In the genomic region with DNA sequence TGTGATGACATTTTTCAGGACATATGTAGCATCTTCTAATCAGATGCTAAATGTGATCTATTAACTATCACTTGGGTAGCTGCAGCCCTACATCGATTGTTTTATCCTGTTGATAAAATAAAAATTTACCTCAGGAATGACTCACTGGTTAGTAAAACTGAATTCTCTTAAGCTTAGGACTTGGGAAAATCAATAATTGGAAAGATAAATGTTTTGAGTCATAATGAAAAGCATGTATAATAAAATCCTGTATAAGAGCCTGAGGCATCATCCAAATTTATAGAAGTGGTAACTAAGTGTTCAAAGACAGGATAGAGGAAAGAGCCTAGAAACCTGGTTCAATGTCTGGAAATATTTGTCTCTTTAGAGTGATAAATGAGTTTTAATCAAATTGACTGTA, we compare ENCODE assay signal across 33 cellular contexts.
DNase-seq lines count a peak whose midpoint lies in the region; ATAC-seq and TF ChIP-seq lines count a peak whose summit lies in the region.
"Had no signal": no experiment of that assay in that cellular context is flagged by ENCODE, and none has a peak within 500 bp of the region (broad histone marks: within the 10 kb centered on the region; RNA-seq: fewer than 3 reads in every experiment).

No MANE protein-coding gene starts in this region.

- no peaks in the 10 kb centered on the region for H3K79me1 ChIP-seq in IMR-90 (ENCODE audit: low read depth in 1 of 2, low read length in 2 of 2)

- in situ Hi-C loops in IMR-90 (cut with MboI; ENCODE audit: low sequenced_read_pairs): no loop called here

- no peak overlapping the region for H3K23ac ChIP-seq in IMR-90 (ENCODE audit: low read depth, low read length)

- TF ChIP-seq CTCF in HCT116 (IDR thresholded peaks at IDR 0.05 in 2 of 3, conservative IDR thresholded peaks at IDR 0.05 in 1 of 3; ENCODE audit: borderline replicate concordance in 1 of 3, insufficient read depth in 1 of 3, low read depth in 2 of 3, low read length in 2 of 3) (no peak), IMR-90 (conservative IDR thresholded peaks at IDR 0.05; ENCODE audit: low read depth, low read length) (no peak), PC-3 (conservative IDR thresholded peaks at IDR 0.05; ENCODE audit: low read depth, low read length) (no peak), Peyer's patch (IDR thresholded peaks at IDR 0.05) (no peak)

- RAD21 ChIA-PET in HCT116 (lab: Charles Lee; ENCODE audit: low non-redundant PET in 1 of 2, low total read pairs in 2 of 2, uncharacterized antibody in 2 of 2, unreplicated experiment in 2 of 2): no interaction called here

- H2BK20ac ChIP-seq in IMR-90 (ENCODE audit: low read depth, low read length): no peak overlapping the region

- no peaks in the 10 kb centered on the region for H3K9me1 ChIP-seq in IMR-90 (ENCODE audit: insufficient read depth, low read length)

- H3K36me3 ChIP-seq in HCT116 (ENCODE audit: control insufficient read depth in 1 of 2, insufficient read depth in 2 of 2, low read length in 2 of 2): no peaks in the 10 kb centered on the region
- H3K36me3 ChIP-seq in IMR-90 (ENCODE audit: control insufficient read depth, insufficient read depth, low read length): no peaks in the 10 kb centered on the region
- no peaks in the 10 kb centered on the region for H3K36me3 ChIP-seq in PC-3 (ENCODE audit: low read depth, low read length)
- no peaks in the 10 kb centered on the region for H3K36me3 ChIP-seq in SK-N-MC (ENCODE audit: insufficient read depth, low read length)
- no peaks in the 10 kb centered on the region for H3K36me3 ChIP-seq in MG63
- no peaks in the 10 kb centered on the region for H3K36me3 ChIP-seq in Peyer's patch
- H3K36me3 ChIP-seq: BE2C; BLaER1; BLaER1 treated with 17β-estradiol and CSF1 and Interleukin-3, amounts not matched to agents 10 nM and 100 nM had no signal

- no peak overlapping the region for H3K4me3 ChIP-seq in HCT116 (replicated peaks in 1 of 2; ENCODE audit: low read depth in 1 of 2, low read length in 2 of 2)
- H3K4me3 ChIP-seq in IMR-90 (ENCODE audit: insufficient read depth, low read depth, low read length): no peak overlapping the region
- H3K4me3 ChIP-seq in PC-3 (ENCODE audit: low read length): no peak overlapping the region
- H3K4me3 ChIP-seq in SK-N-MC: no peak overlapping the region
- no peak overlapping the region for H3K4me3 ChIP-seq in MG63
- no peak overlapping the region for H3K4me3 ChIP-seq in Peyer's patch
- H3K4me3 ChIP-seq: A549; BLaER1; BLaER1 treated with 17β-estradiol and CSF1 and Interleukin-3, amounts not matched to agents 10 nM and 100 nM had no signal

- H3K79me2 ChIP-seq in HCT116 (ENCODE audit: insufficient read depth, low read length) (no peaks in the 10 kb centered on the region), PC-3 (ENCODE audit: low read length) (no peaks in the 10 kb centered on the region)

- ATAC-seq in HCT116 (no peak), IMR-90 (ENCODE audit: low read depth) (no peak), PC-3 (peak; percentile 89), HG03175 (IDR thresholded peaks at IDR 0.05; ENCODE audit: unreplicated experiment) (no peak)
- ATAC-seq: A549; CD8-positive, alpha-beta T cell had no signal

- no peaks in the 10 kb centered on the region for H3K9me3 ChIP-seq in HCT116 (ENCODE audit: control insufficient read depth in 1 of 2, insufficient read depth in 1 of 2, low read depth in 1 of 2, low read length in 2 of 2)
- H3K9me3 ChIP-seq in IMR-90 (ENCODE audit: control insufficient read depth, insufficient read depth, low read length): no peaks in the 10 kb centered on the region
- H3K9me3 ChIP-seq in PC-3 (ENCODE audit: low read length): no peaks in the 10 kb centered on the region
- H3K9me3 ChIP-seq in SK-N-MC (ENCODE audit: low read depth, low read length): no peaks in the 10 kb centered on the region
- H3K9me3 ChIP-seq in MG63: no peaks in the 10 kb centered on the region
- no peaks in the 10 kb centered on the region for H3K9me3 ChIP-seq in Peyer's patch
- H3K9me3 ChIP-seq: A549; BE2C; BLaER1; BLaER1 treated with 17β-estradiol and CSF1 and Interleukin-3, amounts not matched to agents 10 nM and 100 nM; Caco-2 had no signal

- H2AFZ ChIP-seq in HCT116 (ENCODE audit: low read depth, low read length, poor library complexity, severe bottlenecking): peak overlapping the region; percentile 54
- no peak overlapping the region for H2AFZ ChIP-seq in IMR-90 (replicated peaks; ENCODE audit: low read length, poor library complexity)
- no peak overlapping the region for H2AFZ ChIP-seq in PC-3 (ENCODE audit: low read length)

- no peak overlapping the region for H2AK5ac ChIP-seq in IMR-90 (ENCODE audit: low read depth, low read length)

- no peak overlapping the region for H3K18ac ChIP-seq in IMR-90 (ENCODE audit: low read depth, low read length)

- H3K9ac ChIP-seq in HCT116 (ENCODE audit: low read length) (no peak overlapping the region), IMR-90 (ENCODE audit: low read depth, low read length) (no peak overlapping the region), PC-3 (ENCODE audit: low read length) (no peak overlapping the region), SK-N-MC (ENCODE audit: insufficient read length) (no peak overlapping the region)
- H3K9ac ChIP-seq: BLaER1; BLaER1 treated with 17β-estradiol and CSF1 and Interleukin-3, amounts not matched to agents 10 nM and 100 nM had no signal

- peak; percentile 12 for DNase-seq in HCT116 (ENCODE audit: low read depth, low spot score)
- peak; percentile 3 for DNase-seq in IMR-90
- peak; percentile 78 for DNase-seq in PC-3
- no peak for DNase-seq in SK-N-MC (ENCODE audit: low read depth, low spot score)
- no peak for DNase-seq in MG63
- DNase-seq in Peyer's patch: no peak
- DNase-seq in kidney glomerular epithelial cell (lab: John Stamatoyannopoulos, UW): no peak
- DNase-seq: 8988T; ACHN; AML-193; BE2C; C1 segment of cervical spinal cord; Caco-2; Calu3; CD4-positive, alpha-beta memory T cell; CD4-positive, alpha-beta T cell; CD4-positive, CD25-positive, alpha-beta regulatory T cell; CD8-positive, alpha-beta memory T cell; CD8-positive, alpha-beta T cell; COR-L47; DMS 273 treated with DMSO at 0.1 percent for 48 hours; DMS153; DMS53; DMS79; DMS79 treated with DMSO at 0.1 percent for 48 hours; DND-41; EL had no signal

- H4K91ac ChIP-seq in IMR-90 (ENCODE audit: insufficient read depth, low read depth, low read length): no peak overlapping the region

- no peak overlapping the region for H2BK5ac ChIP-seq in IMR-90 (ENCODE audit: low read depth, low read length, poor library complexity, severe bottlenecking)

- no peak overlapping the region for H2BK15ac ChIP-seq in IMR-90 (ENCODE audit: low read depth, low read length)

- TF ChIP-seq RAD21 in HCT116 (IDR thresholded peaks at IDR 0.05; ENCODE audit: low read depth) (no peak), IMR-90 (IDR thresholded peaks at IDR 0.05; ENCODE audit: low read length) (no peak)

- H3K27me3 ChIP-seq in HCT116 (ENCODE audit: insufficient read depth, low read length): no peaks in the 10 kb centered on the region
- no peaks in the 10 kb centered on the region for H3K27me3 ChIP-seq in IMR-90 (ENCODE audit: control insufficient read depth, insufficient read depth, low read length)
- no peaks in the 10 kb centered on the region for H3K27me3 ChIP-seq in PC-3 (ENCODE audit: low read length)
- no peaks in the 10 kb centered on the region for H3K27me3 ChIP-seq in MG63
- no peaks in the 10 kb centered on the region for H3K27me3 ChIP-seq in Peyer's patch
- H3K27me3 ChIP-seq: BE2C; BLaER1; BLaER1 treated with 17β-estradiol and CSF1 and Interleukin-3, amounts not matched to agents 10 nM and 100 nM had no signal

- POLR2A ChIA-PET in HCT116 (lab: Charles Lee): no interaction called here
- POLR2A ChIA-PET in IMR-90 (lab: Charles Lee; ENCODE audit: unreplicated experiment): no interaction called here
- POLR2A ChIA-PET in PC-3 (lab: Charles Lee; ENCODE audit: unreplicated experiment): no interaction called here

- H3K14ac ChIP-seq in IMR-90 (replicated peaks; ENCODE audit: low read depth, low read length): no peak overlapping the region

- dilution Hi-C loops in IMR-90 (cut with HindIII; ENCODE audit: low sequenced_read_pairs, unreplicated experiment): no loop called here

- H3K27ac ChIP-seq in HCT116 (ENCODE audit: low read depth, low read length): no peak overlapping the region
- H3K27ac ChIP-seq in IMR-90 (ENCODE audit: insufficient read depth, low read length): no peak overlapping the region
- peak overlapping the region; percentile 49 for H3K27ac ChIP-seq in PC-3 (ENCODE audit: low read length)
- peak overlapping the region; percentile 10; the same call in 1 of the 2 replicates for H3K27ac ChIP-seq in SK-N-MC
- H3K27ac ChIP-seq in Peyer's patch: no peak overlapping the region
- H3K27ac ChIP-seq: 22Rv1; A549; BLaER1; BLaER1 treated with 17β-estradiol and CSF1 and Interleukin-3, amounts not matched to agents 10 nM and 100 nM; C4-2B had no signal

- peaks cover 2 to 12% of the 10 kb centered on the region in 2 experiments; a peak in 2 of 4 replicates for H3K4me1 ChIP-seq in HCT116 (ENCODE audit: control insufficient read depth in 1 of 2, insufficient read depth in 2 of 2, low read length in 2 of 2)
- no peaks in the 10 kb centered on the region for H3K4me1 ChIP-seq in IMR-90 (ENCODE audit: control insufficient read depth, insufficient read depth, low read length)
- H3K4me1 ChIP-seq in PC-3 (ENCODE audit: insufficient read depth, low read length): peaks cover 12% of the 10 kb centered on the region
- no peaks in the 10 kb centered on the region for H3K4me1 ChIP-seq in Peyer's patch
- H3K4me1 ChIP-seq: A549; BE2C; BLaER1; BLaER1 treated with 17β-estradiol and CSF1 and Interleukin-3, amounts not matched to agents 10 nM and 100 nM; Caco-2 had no signal

- CTCF ChIA-PET in HCT116 (lab: Charles Lee) (no interaction called here), IMR-90 (lab: Yijun Ruan, JAX) (no interaction called here), PC-3 (lab: Charles Lee) (no interaction called here)

- H3K4me2 ChIP-seq in HCT116 (ENCODE audit: low read length): no peak overlapping the region
- no peak overlapping the region for H3K4me2 ChIP-seq in IMR-90 (ENCODE audit: low read depth, low read length)
- 0 out of 2 replicates have a peak overlapping the region, but pooled peaks have one; percentile 23 for H3K4me2 ChIP-seq in PC-3 (ENCODE audit: low read length)
- H3K4me2 ChIP-seq: A549; BLaER1; BLaER1 treated with 17β-estradiol and CSF1 and Interleukin-3, amounts not matched to agents 10 nM and 100 nM had no signal

- H4K20me1 ChIP-seq in HCT116 (ENCODE audit: insufficient read depth) (no peaks in the 10 kb centered on the region; the same call in 1 of the 2 replicates), IMR-90 (ENCODE audit: insufficient read depth, low read length) (no peaks in the 10 kb centered on the region), PC-3 (ENCODE audit: low read length) (no peaks in the 10 kb centered on the region)
- H4K20me1 ChIP-seq: BLaER1; BLaER1 treated with 17β-estradiol and CSF1 and Interleukin-3, amounts not matched to agents 10 nM and 100 nM had no signal

- intact Hi-C loops in HCT116 (cut with micrococcal nuclease) (no loop called here), IMR-90 (cut with micrococcal nuclease) (no loop called here), PC-3 (cut with micrococcal nuclease) (loop anchor here (2.0 to 10.0 kb wide), 4 partner anchors 172 to 300 kb away; a partner anchor contains a TSS)

- no peaks in the 10 kb centered on the region for H3K9me2 ChIP-seq in HCT116 (ENCODE audit: insufficient read depth)
- no peaks in the 10 kb centered on the region for H3K9me2 ChIP-seq in PC-3 (replicated peaks; ENCODE audit: low read length)

- no peak overlapping the region for H4K8ac ChIP-seq in IMR-90 (ENCODE audit: low read depth in 2 of 2, low read length in 2 of 2)

- H3K56ac ChIP-seq in IMR-90 (ENCODE audit: extremely low read depth, insufficient read depth, low read length): no peak overlapping the region

- no CpG with 5 or more reads among the region's 1 CpG for WGBS in IMR-90 (ENCODE audit: extremely low coverage in 2 of 2, insufficient read length in 1 of 2), 2 experiments

- no peaks in the 10 kb centered on the region for H3F3A ChIP-seq in PC-3 (ENCODE audit: low read length, unreplicated experiment)

- H2AK9ac ChIP-seq in IMR-90 (replicated peaks; ENCODE audit: low read depth, low read length, poor library complexity): no peak overlapping the region

- H2BK120ac ChIP-seq in IMR-90 (ENCODE audit: low read depth, low read length): no peak overlapping the region

- BruUV-seq in HCT116 (replicated peaks; lab: Mats Ljungman, UMichigan) (no TSS peak), IMR-90 (replicated peaks; lab: Mats Ljungman, UMichigan) (no TSS peak), PC-3 (replicated peaks; lab: Mats Ljungman, UMichigan) (no TSS peak)

- TF ChIP-seq POLR2A in HCT116 (IDR thresholded peaks at IDR 0.05; ENCODE audit: borderline replicate concordance, extremely low read depth, insufficient read depth, insufficient read length) (no peak), IMR-90 (IDR thresholded peaks at IDR 0.05; ENCODE audit: low read depth, low read length) (no peak), Peyer's patch (IDR thresholded peaks at IDR 0.05) (no peak)

- no peak overlapping the region for H4K5ac ChIP-seq in IMR-90 (ENCODE audit: low read depth, low read length)

- H3K4ac ChIP-seq in IMR-90 (ENCODE audit: low read depth, low read length): no peak overlapping the region

Comparison
In these comparisons a context has a peak if more than half of its experiments do, and no peak if none do; other contexts are left out.
1. DNase-seq: peak in HCT116 (single experiment), IMR-90 (single experiment) and PC-3 (single experiment); none in SK-N-MC (single experiment), MG63 (single experiment), Peyer's patch (0 of 3) and kidney glomerular epithelial cell (single experiment).
2. H3K27ac ChIP-seq: peak in PC-3 (single experiment) and SK-N-MC (single experiment); none in HCT116 (single experiment), IMR-90 (single experiment) and Peyer's patch (0 of 4).